ENCODE assay signal across 1 cellular context in genomic region chr9:114278356-114278755, GRCh38.
TF ChIP-seq lines count a peak whose summit lies in the region.

No MANE protein-coding gene starts in this region.

TF ChIP-seq in IMR-90, 13 proteins besides CTCF, POLR2A, EP300 and RAD21:
- TF ChIP-seq FOS (IDR thresholded peaks at IDR 0.05; ENCODE audit: low read depth, low read length) (no peak), NFE2L2 (IDR thresholded peaks at IDR 0.05; ENCODE audit: low read depth, low read length) (no peak), MXI1 (IDR thresholded peaks at IDR 0.05; ENCODE audit: borderline replicate concordance, low read depth, low read length) (no peak), MAFK (IDR thresholded peaks at IDR 0.05; ENCODE audit: low read depth, low read length) (no peak), SMC3 (IDR thresholded peaks at IDR 0.05; ENCODE audit: low read depth, low read length) (no peak), CHD1 (IDR thresholded peaks at IDR 0.05; ENCODE audit: low read depth, low read length) (no peak), BHLHE40 (IDR thresholded peaks at IDR 0.05; ENCODE audit: low read depth, low read length) (no peak), USF2 (IDR thresholded peaks at IDR 0.05; ENCODE audit: low read depth, low read length) (no peak), RCOR1 (IDR thresholded peaks at IDR 0.05; ENCODE audit: insufficient replicate concordance, low read length) (no peak), ELK1 (IDR thresholded peaks at IDR 0.05; ENCODE audit: borderline replicate concordance, low read depth, low read length) (no peak)
